ENCODE assay signal across 8 cellular contexts in genomic region chr10:62268027-62268398, GRCh38. TPM values are rescaled to one million over a fixed set of nuclear protein-coding genes. Genes with fewer than 3 reads are reported as not detected.
DNase-seq lines count a peak whose midpoint lies in the region; ATAC-seq, FAIRE-seq and TF ChIP-seq lines count a peak whose summit lies in the region.

No MANE protein-coding gene starts in this region.

- H4K8ac ChIP-seq in H1 (ENCODE audit: extremely low read depth, insufficient read depth, low read length) (peak overlapping the region; percentile 96; the same call in 1 of the 2 replicates), neuronal stem cell (ENCODE audit: low read depth, low read length) (no peak overlapping the region)

- H3K27ac ChIP-seq in H1 (ENCODE audit: low read depth, low read length) (peak overlapping the region; percentile 71), neuronal stem cell (replicated peaks; ENCODE audit: low read length) (peak overlapping the region; percentile 83)

- H3K9me3 ChIP-seq in H1 (ENCODE audit: insufficient read depth in 2 of 2, low read depth in 1 of 2, low read length in 1 of 2) (no peaks in the 10 kb centered on the region), neuronal stem cell (replicated peaks in 1 of 2; ENCODE audit: control insufficient read depth in 2 of 2, insufficient read depth in 1 of 2, low read depth in 1 of 2, low read length in 2 of 2) (no peaks in the 10 kb centered on the region)

- H3K9ac ChIP-seq in H1 (replicated peaks in 1 of 4; ENCODE audit: extremely low read depth in 1 of 4, low read depth in 3 of 4, low read length in 3 of 4): peak overlapping the region; percentile 43 to 79 (median 64)
- peak overlapping the region; percentile 77 for H3K9ac ChIP-seq in neuronal stem cell (ENCODE audit: low read depth, low read length, poor library complexity)

- H2AFZ ChIP-seq in H1 (ENCODE audit: low read length) (peak overlapping the region; percentile 76; the same call in 1 of the 2 replicates), neuronal stem cell (ENCODE audit: low read length) (peak overlapping the region; percentile 99)

- H2BK20ac ChIP-seq in H1 (ENCODE audit: low read length): no peak overlapping the region

- H3K4me2 ChIP-seq in H1 (ENCODE audit: insufficient read depth in 1 of 2, low read depth in 2 of 2, low read length in 2 of 2) (peak overlapping the region; percentile 67), neuronal stem cell (ENCODE audit: insufficient read depth, low read length, poor library complexity, severe bottlenecking) (peak overlapping the region; percentile 62)

- H3K18ac ChIP-seq in H1 (ENCODE audit: extremely low read depth, low read length) (peak overlapping the region; percentile 64; the same call in 1 of the 2 replicates), neuronal stem cell (ENCODE audit: low read length) (peak overlapping the region; percentile 33)

- no peak for TF ChIP-seq POLR2A in H1 (IDR thresholded peaks at IDR 0.05; ENCODE audit: control extremely low read depth in 1 of 2, low read depth in 2 of 2, low read length in 2 of 2)

- no peaks in the 10 kb centered on the region for H4K20me1 ChIP-seq in H1 (replicated peaks in 1 of 2; ENCODE audit: control insufficient read depth in 1 of 2, insufficient read depth in 2 of 2, low read length in 2 of 2)

- TF ChIP-seq RAD21 in H1 (IDR thresholded peaks at IDR 0.05 in 1 of 2, conservative IDR thresholded peaks at IDR 0.05 in 1 of 2; ENCODE audit: low read depth in 2 of 2, low read length in 2 of 2): no peak

- H3K4ac ChIP-seq in H1 (replicated peaks; ENCODE audit: insufficient read length, low read depth, low read length): no peak overlapping the region
- H3K4ac ChIP-seq in neuronal stem cell (ENCODE audit: low read length): no peak overlapping the region

- no peak for ATAC-seq in HG03342 (IDR thresholded peaks at IDR 0.05; ENCODE audit: unreplicated experiment)
- ATAC-seq in HG03439 (IDR thresholded peaks at IDR 0.05; ENCODE audit: unreplicated experiment): no peak

- peaks cover 4% of the 10 kb centered on the region for H3K23me2 ChIP-seq in H1 (ENCODE audit: low read depth, low read length)

- H3K14ac ChIP-seq in H1 (ENCODE audit: insufficient read length) (no peak overlapping the region), neuronal stem cell (ENCODE audit: low read length) (no peak overlapping the region)

- H3K4me1 ChIP-seq in H1 (replicated peaks in 1 of 4; ENCODE audit: control insufficient read depth in 3 of 4, insufficient read depth in 4 of 4, low read length in 3 of 4) (peaks cover 0 to 4% (median 2%) of the 10 kb centered on the region in 4 experiments; a peak in 3 of 7 replicates), neuronal stem cell (ENCODE audit: control insufficient read depth in 2 of 2, insufficient read depth in 1 of 2, low read depth in 1 of 2, low read length in 2 of 2) (peaks cover 5 to 12% of the 10 kb centered on the region in 2 donors)

- POLR2A ChIA-PET in H1 (lab: Charles Lee; ENCODE audit: partially characterized antibody): interaction anchor here (1.2 kb wide), 2 partner anchors 82 to 206 kb away, joined by 3 read pairs; no protein-coding TSS in a partner anchor

- H3K27me3 ChIP-seq in H1 (replicated peaks in 1 of 4; ENCODE audit: control insufficient read depth in 3 of 4, extremely low read depth in 1 of 4, insufficient read depth in 3 of 4, low read length in 3 of 4) (no peaks in the 10 kb centered on the region; a peak in 1 of 7 replicates), neuronal stem cell (ENCODE audit: control insufficient read depth in 3 of 3, insufficient read depth in 3 of 3, low read depth in 1 of 3, low read length in 3 of 3) (peaks cover 0 to 25% (median 0%) of the 10 kb centered on the region in 3 experiments)

- TF ChIP-seq EP300 in H1 (IDR thresholded peaks at IDR 0.05; ENCODE audit: borderline replicate concordance in 1 of 2, low read depth in 2 of 2, low read length in 2 of 2): no peak

- H3K79me2 ChIP-seq in H1 (ENCODE audit: control insufficient read depth in 1 of 2, insufficient read depth in 2 of 2, low read length in 2 of 2): peaks cover 4 to 46% of the 10 kb centered on the region in 2 experiments; a peak in 3 of 4 replicates

- CTCF ChIA-PET in H1 (lab: Charles Lee; ENCODE audit: partially characterized antibody): no interaction called here

- 1% methylated on average over 19 of the region's 19 CpGs; no CpG with 5 or more reads in 1 of the 2 experiments for WGBS in H1 (ENCODE audit: extremely low coverage in 1 of 2, insufficient coverage in 1 of 2, insufficient read length in 1 of 2, insufficient replicate concordance in 2 of 2, low coverage in 1 of 2, low lambda C conversion rate in 2 of 2, missing lambda C conversion rate in 1 of 2), 2 experiments
- no CpG with 5 or more reads among the region's 19 CpGs for WGBS in neuronal stem cell (ENCODE audit: extremely low coverage in 2 of 2, insufficient read length in 2 of 2, insufficient replicate concordance in 1 of 2), 2 donors

- no peak overlapping the region for H3K56ac ChIP-seq in H1 (replicated peaks; ENCODE audit: insufficient read length, low read depth, low read length)

- H3K4me3 ChIP-seq in H1 (ENCODE audit: extremely low read depth in 1 of 4, insufficient read depth in 2 of 4, low read depth in 3 of 4, low read length in 4 of 4) (peak overlapping the region; percentile 73 to 94 (median 84)), neuronal stem cell (ENCODE audit: low read length in 2 of 2) (peak overlapping the region; percentile 94 to 99)

- H3K36me3 ChIP-seq in H1 (ENCODE audit: control insufficient read depth in 2 of 4, insufficient read depth in 4 of 4, low read length in 3 of 4): no peaks in the 10 kb centered on the region; a peak in 1 of 8 replicates
- H3K36me3 ChIP-seq in neuronal stem cell (replicated peaks in 1 of 2; ENCODE audit: control insufficient read depth in 2 of 2, insufficient read depth in 2 of 2, low read length in 2 of 2): peaks cover 0 to 24% of the 10 kb centered on the region in 2 donors

- H2BK120ac ChIP-seq in H1 (replicated peaks; ENCODE audit: low read depth, low read length): no peak overlapping the region
- peak overlapping the region; percentile 72 for H2BK120ac ChIP-seq in neuronal stem cell (ENCODE audit: low read depth, low read length)

- H2BK12ac ChIP-seq in H1 (ENCODE audit: low read depth, low read length) (no peak overlapping the region), neuronal stem cell (ENCODE audit: low read length) (no peak overlapping the region)

- no peak overlapping the region for H3K23ac ChIP-seq in H1 (ENCODE audit: insufficient read length)
- H3K23ac ChIP-seq in neuronal stem cell (ENCODE audit: low read depth, low read length, poor library complexity): peak overlapping the region; percentile 43

- H2AK5ac ChIP-seq in H1 (ENCODE audit: low read depth, low read length) (no peak overlapping the region), neuronal stem cell (ENCODE audit: low read depth, low read length) (peak overlapping the region; percentile 15)

- H4K91ac ChIP-seq in H1 (replicated peaks; ENCODE audit: insufficient read length, low read length): no peak overlapping the region
- no peak overlapping the region for H4K91ac ChIP-seq in neuronal stem cell (ENCODE audit: low read depth, low read length, poor library complexity)

- DNase-seq in NCI-H2171 treated with DMSO at 0.1 percent for 48 hours (lab: John Stamatoyannopoulos, UW) (peak; percentile 26), NCI-H2171 (lab: John Stamatoyannopoulos, UW) (no peak), NCI-H69 (lab: John Stamatoyannopoulos, UW) (peak; percentile 65), H1 (ENCODE audit: low read depth in 1 of 2, low spot score in 2 of 2) (no peak), neuronal stem cell (ENCODE audit: low spot score) (no peak), NCI-H1694 treated with DMSO at 0.1 percent for 48 hours (lab: John Stamatoyannopoulos, UW) (no peak)

- no peak overlapping the region for H4K5ac ChIP-seq in H1 (ENCODE audit: insufficient read length, low read depth, low read length)

- no peak for TF ChIP-seq CTCF in H1 (IDR thresholded peaks at IDR 0.05; ENCODE audit: control extremely low read depth in 1 of 3, insufficient read depth in 1 of 3, low read depth in 1 of 3, low read length in 3 of 3)

- H2BK15ac ChIP-seq in H1 (ENCODE audit: low read length) (no peak overlapping the region), neuronal stem cell (ENCODE audit: low read length) (peak overlapping the region; percentile 81)

- H2BK5ac ChIP-seq in H1 (ENCODE audit: low read depth, low read length): 0 out of 2 replicates have a peak overlapping the region, but pooled peaks have one; percentile 71
- peak overlapping the region; percentile 77 for H2BK5ac ChIP-seq in neuronal stem cell (ENCODE audit: low read length)

- no peak for FAIRE-seq in H1 (lab: Jason Lieb, UNC)

- H3K79me1 ChIP-seq in H1 (ENCODE audit: low read depth, low read length) (peaks cover 3% of the 10 kb centered on the region; the same call in 1 of the 2 replicates), neuronal stem cell (ENCODE audit: low read depth, low read length) (no peaks in the 10 kb centered on the region)

TF ChIP-seq in H1, 55 proteins besides CTCF, POLR2A, EP300 and RAD21:
- no peak for TF ChIP-seq YY1 (IDR thresholded peaks at IDR 0.05; ENCODE audit: low read depth, low read length)
- TF ChIP-seq RBBP5 (IDR thresholded peaks at IDR 0.05; ENCODE audit: borderline replicate concordance, low read depth, low read length): 0 out of 2 replicates have a peak, but pooled peaks have one; percentile 4
- TF ChIP-seq CBX5 (IDR thresholded peaks at IDR 0.05; ENCODE audit: low read depth, low read length): no peak
- no peak for TF ChIP-seq SAP30 (IDR thresholded peaks at IDR 0.05; ENCODE audit: insufficient read depth, insufficient replicate concordance, low read length)
- TF ChIP-seq SIN3A (conservative IDR thresholded peaks at IDR 0.05 in 1 of 2, IDR thresholded peaks at IDR 0.05 in 1 of 2; ENCODE audit: low read depth in 1 of 2, low read length in 2 of 2): 0 out of 4 replicates have a peak, but pooled peaks of 1 of the 2 experiments have one; percentile 34

RNA-seq across cellular contexts. Expression of gene RTKN2, which starts 0.6 kb away (rescaled TPM):
- 22.1 and 24.6 TPM in 2 replicates for total RNA-seq in H1 (2021; fragmentation: NEBNext Ultra II Directional; extraction: Animal tissue kit (Norgen Biotek cat#: 25700))
- 2.8 and 5.1 TPM in 2 replicates for polyA plus RNA-seq in H1 (2011; rRNA removed)
- 6.3 TPM for polyA plus RNA-seq in H1 (2011; cell fraction: cytosol; rRNA removed)
- polyA plus RNA-seq in H1 (2011; cell fraction: nucleus; rRNA removed): 2.7 TPM
- polyA plus RNA-seq in H1 (2012, experiment 1 of 2): 5.1 to 13.4 TPM (median 6.4 TPM) in 4 replicates
- 2.2 TPM for polyA plus RNA-seq in H1 (2012, experiment 2 of 2)
- polyA plus RNA-seq in H1 (2013, experiment 1 of 2): 14.9 TPM
- polyA plus RNA-seq in H1 (2013, experiment 2 of 2): 12.7 TPM
- 9.6 and 13.3 TPM in 2 replicates for polyA minus RNA-seq in H1 (2011; rRNA and poly(A)+ RNA removed)
- polyA minus RNA-seq in H1 (2011; cell fraction: cytosol; rRNA and poly(A)+ RNA removed): 8.1 TPM
- 28.1 TPM for polyA minus RNA-seq in H1 (2011; cell fraction: nucleus; rRNA and poly(A)+ RNA removed)
- polyA plus RNA-seq in neuronal stem cell (2013, experiment 1 of 2): 20.9 TPM
- 21.1 TPM for polyA plus RNA-seq in neuronal stem cell (2013, experiment 2 of 2)

Comparison
In these comparisons a context has a peak if more than half of its experiments do, and no peak if none do; other contexts are left out.
1. DNase-seq: peak in NCI-H2171 treated with DMSO at 0.1 percent for 48 hours (single experiment) and NCI-H69 (single experiment); none in NCI-H2171 (single experiment), H1 (0 of 2), neuronal stem cell (single experiment) and NCI-H1694 treated with DMSO at 0.1 percent for 48 hours (single experiment).